Comparison of ENCODE assay signal across 23 cellular contexts in the genomic region with DNA sequence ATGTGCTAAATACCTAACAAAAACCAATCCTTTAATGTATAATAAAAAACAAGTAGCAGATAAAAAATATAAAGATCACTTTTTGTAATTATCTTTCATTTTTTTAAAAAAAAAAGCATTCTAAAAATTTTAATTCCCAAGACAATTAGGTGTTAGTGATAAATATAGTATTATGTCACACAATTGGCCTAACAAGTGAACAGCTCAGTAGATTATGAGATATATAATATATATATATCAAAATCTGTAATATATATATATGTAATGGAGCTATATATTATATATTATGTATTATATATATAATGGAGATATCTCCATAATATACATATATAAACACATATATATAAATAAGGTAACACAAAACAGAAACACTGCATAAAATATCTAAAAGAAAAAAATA.
DNase-seq lines count a peak whose midpoint lies in the region; ATAC-seq, FAIRE-seq and TF ChIP-seq lines count a peak whose summit lies in the region.
"Had no signal": no experiment of that assay in that cellular context is flagged by ENCODE, and none has a peak within 500 bp of the region (broad histone marks: within the 10 kb centered on the region; RNA-seq: fewer than 3 reads in every experiment).

No MANE protein-coding gene starts in this region.

- H3K4me3 ChIP-seq in K562 (no peak overlapping the region), kidney (ENCODE audit: low read length in 2 of 2) (no peak overlapping the region), MG63 (no peak overlapping the region)
- H3K4me3 ChIP-seq: A549; BLaER1 treated with 17β-estradiol and CSF1 and Interleukin-3, amounts not matched to agents 10 nM and 100 nM; GM12878 had no signal

- no TSS peak for BruUV-seq in K562 (replicated peaks; lab: Mats Ljungman, UMichigan)

- H3K27ac ChIP-seq in K562 (ENCODE audit: extremely low read depth, low read depth, low read length) = no peak overlapping the region
- no peak overlapping the region for H3K27ac ChIP-seq in kidney (ENCODE audit: low read depth in 2 of 2, low read length in 2 of 2)
- H3K27ac ChIP-seq: A549; BLaER1 treated with 17β-estradiol and CSF1 and Interleukin-3, amounts not matched to agents 10 nM and 100 nM; C4-2B had no signal

- H3K9me3 ChIP-seq in K562 (replicated peaks; ENCODE audit: control insufficient read depth, insufficient read depth, low read depth, low read length) (no peaks in the 10 kb centered on the region; the same call in 1 of the 2 replicates), kidney (ENCODE audit: control insufficient read depth in 1 of 2, low read length in 2 of 2) (no peaks in the 10 kb centered on the region), MG63 (no peaks in the 10 kb centered on the region)
- H3K9me3 ChIP-seq: A549, Caco-2 had no signal

- TF ChIP-seq CTCF in K562 (IDR thresholded peaks at IDR 0.05 in 2 of 3, conservative IDR thresholded peaks at IDR 0.05 in 1 of 3; ENCODE audit: insufficient read depth in 2 of 3, low read depth in 1 of 3, low read length in 3 of 3) (no peak), kidney (IDR thresholded peaks at IDR 0.05; ENCODE audit: borderline replicate concordance, extremely low read depth, insufficient read depth) (no peak)

- no peak for TF ChIP-seq POLR2A in K562 (conservative IDR thresholded peaks at IDR 0.05)

- no peak overlapping the region for H3K4me2 ChIP-seq in K562 (ENCODE audit: insufficient read depth, low read length)
- H3K4me2 ChIP-seq: A549; BLaER1 treated with 17β-estradiol and CSF1 and Interleukin-3, amounts not matched to agents 10 nM and 100 nM had no signal

- FAIRE-seq in G401.6 (lab: Jason Lieb, UNC) = peak; percentile 86
- FAIRE-seq in K562 (lab: Jason Lieb, UNC) = no peak
- FAIRE-seq in kidney (lab: Jason Lieb, UNC) = peak; percentile 35
- FAIRE-seq: A549, D721Med, GM12878, GM12892, GM18507, GM19239 had no signal

- no peaks in the 10 kb centered on the region for H4K20me1 ChIP-seq in K562 (replicated peaks; ENCODE audit: control insufficient read depth, insufficient read depth, low read length)
- H4K20me1 ChIP-seq: BLaER1 treated with 17β-estradiol and CSF1 and Interleukin-3, amounts not matched to agents 10 nM and 100 nM had no signal

- H3K9ac ChIP-seq in K562 (ENCODE audit: insufficient read depth in 1 of 2, low read depth in 2 of 2, low read length in 2 of 2) (no peak overlapping the region), kidney (ENCODE audit: low read length in 2 of 2) (no peak overlapping the region)
- H3K9ac ChIP-seq: BLaER1 treated with 17β-estradiol and CSF1 and Interleukin-3, amounts not matched to agents 10 nM and 100 nM had no signal

- no peak for ATAC-seq in K562
- no peak for ATAC-seq in GM21723 (IDR thresholded peaks at IDR 0.05; ENCODE audit: unreplicated experiment)
- ATAC-seq in HG02610 (IDR thresholded peaks at IDR 0.05; ENCODE audit: unreplicated experiment) = no peak
- ATAC-seq: A549; CD8-positive, alpha-beta T cell; GM12878 had no signal

- intact Hi-C loops in K562 (cut with micrococcal nuclease) (loop anchor here (10.0 kb wide), 1 partner anchor 1048 kb away; no protein-coding TSS in a partner anchor), kidney (cut with DNase I) (no loop called here)

- no peak for TF ChIP-seq EP300 in K562 (IDR thresholded peaks at IDR 0.05; ENCODE audit: low read length)

- in situ Hi-C loops in K562 (cut with MboI) = no loop called here

- CTCF ChIA-PET in K562 (lab: Yijun Ruan, JAX; ENCODE audit: low intra/inter-chr PET ratio) = no interaction called here

- no peaks in the 10 kb centered on the region for H3K4me1 ChIP-seq in K562 (replicated peaks in 1 of 2; ENCODE audit: control insufficient read depth in 2 of 2, insufficient read depth in 2 of 2, low read length in 2 of 2)
- no peaks in the 10 kb centered on the region for H3K4me1 ChIP-seq in kidney (ENCODE audit: control insufficient read depth in 1 of 2, insufficient read depth in 1 of 2, low read depth in 1 of 2, low read length in 2 of 2)
- H3K4me1 ChIP-seq: A549; BLaER1 treated with 17β-estradiol and CSF1 and Interleukin-3, amounts not matched to agents 10 nM and 100 nM; Caco-2 had no signal

- H3K36me3 ChIP-seq in K562 (ENCODE audit: control insufficient read depth, insufficient read depth, low read length) = no peaks in the 10 kb centered on the region
- no peaks in the 10 kb centered on the region for H3K36me3 ChIP-seq in kidney (ENCODE audit: control insufficient read depth in 1 of 2, insufficient read depth in 2 of 2, low read length in 2 of 2)
- no peaks in the 10 kb centered on the region for H3K36me3 ChIP-seq in MG63
- H3K36me3 ChIP-seq: BLaER1 treated with 17β-estradiol and CSF1 and Interleukin-3, amounts not matched to agents 10 nM and 100 nM had no signal

- no peaks in the 10 kb centered on the region for H3K27me3 ChIP-seq in K562 (ENCODE audit: control insufficient read depth in 2 of 2, insufficient read depth in 2 of 2, low read length in 2 of 2)
- H3K27me3 ChIP-seq in MG63 = no peaks in the 10 kb centered on the region
- H3K27me3 ChIP-seq: BLaER1 treated with 17β-estradiol and CSF1 and Interleukin-3, amounts not matched to agents 10 nM and 100 nM had no signal

- POLR2A ChIA-PET in K562 (lab: Yijun Ruan, JAX) = no interaction called here

- no peak overlapping the region for H2AFZ ChIP-seq in K562 (ENCODE audit: low read depth, low read length)

- no peaks in the 10 kb centered on the region for H3K79me2 ChIP-seq in K562 (ENCODE audit: control insufficient read depth, insufficient read depth, low read length)

- DNase-seq in K562 (ENCODE audit: extremely low read depth in 1 of 4, low spot score in 3 of 4) (no peak), kidney (no peak), MG63 (no peak), GM19238 (ENCODE audit: insufficient read length, low spot score) (no peak)
- DNase-seq: 8988T; AML-193; Caco-2; Calu3; CD4-positive, alpha-beta T cell; CD8-positive, alpha-beta T cell; DMS79 treated with DMSO at 0.1 percent for 48 hours; GDM1 had no signal

- no peaks in the 10 kb centered on the region for H3K9me1 ChIP-seq in K562 (ENCODE audit: control insufficient read depth, insufficient read depth, low read length)

- TF ChIP-seq RAD21 in K562 (CRISPR knock-in tag; conservative IDR thresholded peaks at IDR 0.05 in 1 of 2, IDR thresholded peaks at IDR 0.05 in 1 of 2) = no peak

TF ChIP-seq in K562, 482 proteins besides CTCF, POLR2A, EP300 and RAD21:
- TF ChIP-seq, protein P1, sequence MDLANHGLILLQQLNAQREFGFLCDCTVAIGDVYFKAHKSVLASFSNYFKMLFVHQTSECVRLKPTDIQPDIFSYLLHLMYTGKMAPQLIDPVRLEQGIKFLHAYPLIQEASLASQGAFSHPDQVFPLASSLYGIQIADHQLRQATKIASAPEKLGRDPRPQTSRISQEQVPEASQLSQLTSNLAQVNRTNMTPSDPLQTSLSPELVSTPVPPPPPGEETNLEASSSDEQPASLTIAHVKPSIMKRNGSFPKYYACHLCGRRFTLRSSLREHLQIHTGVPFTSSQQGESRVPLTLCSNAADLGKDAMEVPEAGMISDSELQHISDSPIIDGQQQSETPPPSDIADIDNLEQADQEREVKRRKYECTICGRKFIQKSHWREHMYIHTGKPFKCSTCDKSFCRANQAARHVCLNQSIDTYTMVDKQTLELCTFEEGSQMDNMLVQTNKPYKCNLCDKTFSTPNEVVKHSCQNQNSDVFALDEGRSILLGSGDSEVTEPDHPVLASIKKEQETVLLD (IDR thresholded peaks at IDR 0.05) = no peak
- TF ChIP-seq TFAM (CRISPR knock-in tag; conservative IDR thresholded peaks at IDR 0.05) = peak; percentile 100
- peak in 1 of 2 experiments; percentile 28 for TF ChIP-seq NCOA2 (IDR thresholded peaks at IDR 0.05; ENCODE audit: partially characterized antibody in 2 of 2)
TF ChIP-seq in K562: peak in this region for 2.
